8 cellular contexts compared by ENCODE assay signal in the genomic region with DNA sequence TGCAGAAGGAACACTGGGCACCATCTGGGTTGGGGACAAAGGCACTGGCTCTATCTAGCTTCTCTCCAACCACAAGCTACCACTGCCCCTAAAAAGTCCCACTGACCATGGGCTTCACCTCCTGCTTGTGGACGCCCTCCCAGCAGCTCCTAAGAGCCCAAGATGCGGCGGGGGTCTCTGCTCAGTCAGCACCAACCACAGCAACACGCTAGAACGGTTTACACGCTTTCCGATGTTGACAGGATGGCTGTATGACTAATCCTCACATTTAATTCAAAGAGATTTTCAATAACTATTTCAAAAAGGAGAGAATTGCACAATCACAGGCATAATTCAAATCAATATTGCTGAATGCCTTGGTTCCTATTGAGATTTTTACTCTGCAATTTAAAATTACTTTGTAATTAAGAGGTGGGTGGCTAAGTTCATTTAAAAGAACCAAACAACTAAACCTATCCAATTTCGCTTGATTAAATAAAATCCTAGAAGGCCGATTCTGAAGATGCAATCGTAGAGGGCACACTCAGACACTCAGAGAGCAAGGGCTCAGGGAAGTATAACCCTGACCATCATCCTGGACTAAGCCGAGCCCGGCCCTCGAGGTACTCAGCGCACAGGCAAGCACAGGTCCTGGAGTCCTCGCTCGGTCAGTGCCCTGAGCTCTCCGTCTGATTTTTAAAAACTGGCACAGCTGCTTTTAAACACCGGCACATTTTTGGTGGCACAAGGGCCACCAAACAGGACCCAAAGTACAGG.
DNase-seq lines count a peak whose midpoint lies in the region; ATAC-seq, FAIRE-seq and TF ChIP-seq lines count a peak whose summit lies in the region.
"Not testable (repeated sequence)": the region's sequence is repeated elsewhere in the genome, so short reads cannot be mapped to it uniquely, and the experiment has no call there.

No MANE protein-coding gene starts in this region.

- not testable (repeated sequence) for H3K27me3 Mint-ChIP-seq in T-cell; mesothelial cell of epicardium (ENCODE audit: low read depth)

- TF ChIP-seq RAD21 in GM12878 (IDR thresholded peaks at IDR 0.05; ENCODE audit: insufficient read depth, low read depth, low read length), result not testable (repeated sequence)

- H3K9ac ChIP-seq in GM12878 (ENCODE audit: control insufficient read depth, insufficient read depth, low read length), result not testable (repeated sequence)

- not testable (repeated sequence) for H3K4me2 ChIP-seq in GM12878 (ENCODE audit: control insufficient read depth, insufficient read depth)

- H3K27me3 ChIP-seq in BJ (ENCODE audit: control insufficient read depth, insufficient read depth, low read length); GM12878 (replicated peaks in 1 of 2; ENCODE audit: control insufficient read depth in 2 of 2, insufficient read depth in 2 of 2, low read length in 1 of 2); foreskin keratinocyte; spleen (replicated peaks in 1 of 7): not testable (repeated sequence)

- CTCF ChIA-PET in BJ (lab: Yijun Ruan, JAX); T-cell (lab: Charles Lee); GM12878 (lab: Yijun Ruan, JAX): not testable (repeated sequence)

- not testable (repeated sequence) for TF ChIP-seq POLR2A in GM12878 (IDR thresholded peaks at IDR 0.05; ENCODE audit: low read depth, low read length); spleen (IDR thresholded peaks at IDR 0.05)

- not testable (repeated sequence) for FAIRE-seq in GM12878 (lab: Jason Lieb, UNC)

- H3K4me3 Mint-ChIP-seq in T-cell (peak overlapping the region; percentile 72 to 80 (median 75)), mesothelial cell of epicardium (peak overlapping the region; percentile 72)

- RAD21 ChIA-PET in GM12878 (lab: Charles Lee; ENCODE audit: unreplicated experiment), result not testable (repeated sequence)

- not testable (repeated sequence) for DNase-seq in BJ (ENCODE audit: low read depth); T-cell; GM12878 (ENCODE audit: low read depth, low spot score); foreskin keratinocyte; mesothelial cell of epicardium (ENCODE audit: low spot score in 2 of 2, unreplicated experiment in 2 of 2); spleen

- H3K79me2 ChIP-seq in GM12878 (ENCODE audit: control insufficient read depth, insufficient read depth, low read length), result not testable (repeated sequence)

- not testable (repeated sequence) for H4K20me1 ChIP-seq in GM12878 (ENCODE audit: control insufficient read depth, insufficient read depth)

- not testable (repeated sequence) for BruUV-seq in GM12878 (replicated peaks; lab: Mats Ljungman, UMichigan)

- peak overlapping the region in 1 of 2 donors; percentile 72 for H3K27ac Mint-ChIP-seq in T-cell
- not testable (repeated sequence) for H3K27ac Mint-ChIP-seq in mesothelial cell of epicardium

- H3K27ac ChIP-seq in GM12878 (ENCODE audit: control insufficient read depth, insufficient read depth); foreskin keratinocyte: not testable (repeated sequence)
- peak overlapping the region in 3 of 8 donors; percentile 85 to 89 (median 87) for H3K27ac ChIP-seq in spleen

- not testable (repeated sequence) for H3K9me3 ChIP-seq in GM12878 (replicated peaks; ENCODE audit: control insufficient read depth, insufficient read depth, low read length); spleen

- not testable (repeated sequence) for H3K36me3 Mint-ChIP-seq in T-cell, mesothelial cell of epicardium

- H3K4me1 Mint-ChIP-seq in T-cell, result peaks cover 0 to 10% (median 5%) of the 10 kb centered on the region in 3 donors
- not testable (repeated sequence) for H3K4me1 Mint-ChIP-seq in mesothelial cell of epicardium

- H3K4me3 ChIP-seq in BJ (ENCODE audit: low read depth, low read length) (peak overlapping the region; percentile 44), GM12878 (peak overlapping the region; percentile 47; the same call in 1 of the 2 replicates), spleen (peak overlapping the region; percentile 20 to 74 (median 56))

- SMC1A ChIA-PET in GM12878 (lab: Charles Lee; ENCODE audit: uncharacterized antibody, unreplicated experiment), result not testable (repeated sequence)

- not testable (repeated sequence) for H2AFZ ChIP-seq in GM12878 (ENCODE audit: control insufficient read depth, low read depth, low read length)

- POLR2A ChIA-PET in BJ (lab: Charles Lee); GM12878 (lab: Charles Lee): not testable (repeated sequence)
- POLR2A ChIA-PET in T-cell (lab: Charles Lee), result interaction anchor here in 1 of 2 donors (0.5 kb wide), 1 partner anchor 136 kb away, joined by 3 read pairs; no protein-coding TSS in a partner anchor

- peak; percentile 14 for ATAC-seq in GM21367 (IDR thresholded peaks at IDR 0.05; ENCODE audit: unreplicated experiment)
- ATAC-seq in HG03378 (IDR thresholded peaks at IDR 0.05; ENCODE audit: unreplicated experiment), result peak; percentile 22
- ATAC-seq in T-cell (replicated peaks in 1 of 4), result peak in 2 of 4 experiments; percentile 29 to 32
- ATAC-seq in GM12878, result peak; percentile 68
- peak; percentile 39 for ATAC-seq in foreskin keratinocyte

- H3K4me1 ChIP-seq in GM12878 (ENCODE audit: control insufficient read depth, insufficient read depth, low read length); foreskin keratinocyte: not testable (repeated sequence)
- peaks cover 0 to 26% (median 8%) of the 10 kb centered on the region in 6 donors for H3K4me1 ChIP-seq in spleen

- WGBS in GM12878 (ENCODE audit: insufficient coverage, insufficient replicate concordance, low lambda C conversion rate, missing lambda C conversion rate), result 2% methylated on average over 5 of the region's 18 CpGs
- WGBS in spleen, 5 donors, result 22 to 73% (median 33%) methylated on average over 2 to 7 of the region's 18 CpGs

- H3K36me3 ChIP-seq in BJ (ENCODE audit: control insufficient read depth, insufficient read depth, low read length); GM12878 (ENCODE audit: control insufficient read depth in 2 of 2, insufficient read depth in 2 of 2, low read length in 1 of 2): not testable (repeated sequence)
- peaks cover 0 to 10% (median 5%) of the 10 kb centered on the region in 6 donors for H3K36me3 ChIP-seq in spleen

- in situ Hi-C loops in GM12878 (cut with MboI), result not testable (repeated sequence)

- H3K9me3 Mint-ChIP-seq in T-cell, mesothelial cell of epicardium: not testable (repeated sequence)

- TF ChIP-seq EP300 in GM12878 (IDR thresholded peaks at IDR 0.05; ENCODE audit: borderline replicate concordance in 1 of 2, control insufficient read depth in 1 of 2, low read depth in 2 of 2, low read length in 2 of 2), result not testable (repeated sequence)

- not testable (repeated sequence) for TF ChIP-seq CTCF in BJ (IDR thresholded peaks at IDR 0.05; ENCODE audit: insufficient read depth, low read depth, low read length); GM12878 (IDR thresholded peaks at IDR 0.05 in 2 of 3, conservative IDR thresholded peaks at IDR 0.05 in 1 of 3; ENCODE audit: control insufficient read depth in 2 of 3, extremely low read depth in 1 of 3, insufficient read depth in 1 of 3, low read depth in 3 of 3, low read length in 3 of 3); foreskin keratinocyte (conservative IDR thresholded peaks at IDR 0.05); mesothelial cell of epicardium (IDR thresholded peaks at IDR 0.05; ENCODE audit: unreplicated experiment); spleen (IDR thresholded peaks at IDR 0.05 in 8 of 11, conservative IDR thresholded peaks at IDR 0.05 in 3 of 11)

- intact Hi-C loops in GM12878 (cut with micrococcal nuclease; ENCODE audit: unreplicated experiment); spleen (cut with DNase I; ENCODE audit: low total_unique reads): not testable (repeated sequence)

TF ChIP-seq in GM12878, 131 proteins besides CTCF, POLR2A, EP300 and RAD21:
- TF ChIP-seq SPI1 (IDR thresholded peaks at IDR 0.05; ENCODE audit: borderline replicate concordance, insufficient read depth, low read depth, low read length), result 0 out of 2 replicates have a peak, but pooled peaks have one; percentile 2
